ENCODE assay signal across 8 cellular contexts in genomic region chr18:9827856-9828793, GRCh38.
DNase-seq lines count a peak whose midpoint lies in the region; ATAC-seq and TF ChIP-seq lines count a peak whose summit lies in the region.

No MANE protein-coding gene starts in this region.

- peak; percentile 98 for DNase-seq in AG10803 (ENCODE audit: low read depth)
- DNase-seq in NB4 (ENCODE audit: low read depth) = peak; percentile 98
- DNase-seq in NCI-H82 treated with DMSO at 0.1 percent for 48 hours (lab: John Stamatoyannopoulos, UW; ENCODE audit: unreplicated experiment) = no peak
- no peak for DNase-seq in NCI-H524 (lab: John Stamatoyannopoulos, UW)
- DNase-seq in GM13977 (ENCODE audit: low spot score) = no peak

- no peak for ATAC-seq in HG02571 (IDR thresholded peaks at IDR 0.05; ENCODE audit: unreplicated experiment)

- peaks cover 15 to 26% of the 10 kb centered on the region in 2 donors for H3K4me1 ChIP-seq in muscle layer of duodenum (ENCODE audit: control insufficient read depth in 1 of 2, insufficient read depth in 2 of 2, low read length in 2 of 2)

- H3K9me3 ChIP-seq in muscle layer of duodenum (ENCODE audit: control insufficient read depth in 1 of 2, low read length in 2 of 2) = no peaks in the 10 kb centered on the region

- peak; percentile 16 for TF ChIP-seq POLR2A in NB4 (IDR thresholded peaks at IDR 0.05; ENCODE audit: extremely low read depth, insufficient read length)

- H3K4me3 ChIP-seq in AG10803 (ENCODE audit: low read length) (no peak overlapping the region), NB4 (ENCODE audit: low read depth, low read length) (peak overlapping the region; percentile 12), muscle layer of duodenum (ENCODE audit: low read depth in 1 of 2, low read length in 2 of 2) (peak overlapping the region; percentile 7 to 22)

- in situ Hi-C loops in GM13977 (cut with MboI; ENCODE audit: low pct_unique_long_range_greater_than_20kb, low sequenced_read_pairs, unreplicated experiment) = no loop called here

- no peak for TF ChIP-seq CTCF in AG10803 (conservative IDR thresholded peaks at IDR 0.05; ENCODE audit: low read length)
- TF ChIP-seq CTCF in NB4 (IDR thresholded peaks at IDR 0.05; ENCODE audit: low read depth, low read length) = no peak
- no peak for TF ChIP-seq CTCF in GM13977 (IDR thresholded peaks at IDR 0.05; ENCODE audit: extremely low read depth, insufficient read depth, missing control alignments)

- peak overlapping the region; percentile 24 for H3K27ac ChIP-seq in cingulate gyrus (ENCODE audit: low read depth, low read length)
- peak overlapping the region; percentile 77 for H3K27ac ChIP-seq in muscle layer of duodenum (ENCODE audit: low read length)

- peaks cover 6 to 8% of the 10 kb centered on the region in 2 donors for H3K36me3 ChIP-seq in muscle layer of duodenum (ENCODE audit: control insufficient read depth in 1 of 2, insufficient read depth in 2 of 2, low read length in 2 of 2)

- no peaks in the 10 kb centered on the region for H3K27me3 ChIP-seq in muscle layer of duodenum (ENCODE audit: low read depth, low read length)

Comparison
In these comparisons a context has a peak if more than half of its experiments do, and no peak if none do; other contexts are left out.
1. DNase-seq: peak in AG10803 (single experiment) and NB4 (single experiment); none in NCI-H82 treated with DMSO at 0.1 percent for 48 hours (single experiment), NCI-H524 (0 of 2) and GM13977 (single experiment).